In genomic region chr7:28356619-28357018, GRCh38 we compare ENCODE assay signal across 23 cellular contexts. TPM values are rescaled to one million over a fixed set of nuclear protein-coding genes. Genes with fewer than 3 reads are reported as not detected.
DNase-seq lines count a peak whose midpoint lies in the region; ATAC-seq and TF ChIP-seq lines count a peak whose summit lies in the region.
"Had no signal": no experiment of that assay in that cellular context is flagged by ENCODE, and none has a peak within 500 bp of the region (broad histone marks: within the 10 kb centered on the region; RNA-seq: fewer than 3 reads in every experiment).

No MANE protein-coding gene starts in this region.

- H3K9me3 ChIP-seq in heart left ventricle (no peaks in the 10 kb centered on the region), left ventricle myocardium inferior (replicated peaks) (no peaks in the 10 kb centered on the region), neural cell (ENCODE audit: low read length) (no peaks in the 10 kb centered on the region)
- H3K9me3 ChIP-seq: gastrocnemius medialis, left lung, testis had no signal

- intact Hi-C loops in heart left ventricle (cut with DNase I), result no loop called here
- intact Hi-C loops in left ventricle myocardium inferior (cut with micrococcal nuclease), result no loop called here

- H3K27ac Mint-ChIP-seq in stimulated activated memory B cell treated with anti-CD40 and anti-IgM and Interleukin-4, amounts not matched to agents 10 μg/mL and 1 μg/mL and 100 μg/mL, for 72 hours, result no peak overlapping the region
- H3K27ac Mint-ChIP-seq: activated CD4-positive, alpha-beta T cell treated with anti-CD3 and anti-CD28 coated beads, Interleukin-2, amount 10 ng/mL, durations not matched to agents 24 days and 14 days; activated naive CD8-positive, alpha-beta T cell treated with anti-CD3 and anti-CD28 coated beads, Interleukin-2, amount 50 U/mL, for 24 hours; mesothelial cell of epicardium had no signal

- no peaks in the 10 kb centered on the region for H4K20me1 ChIP-seq in neural cell (ENCODE audit: insufficient read depth)

- no peak for TF ChIP-seq EP300 in neural cell (conservative IDR thresholded peaks at IDR 0.05; ENCODE audit: poor library complexity, severe bottlenecking)

- TF ChIP-seq CTCF in heart left ventricle (IDR thresholded peaks at IDR 0.05) (no peak), left ventricle myocardium inferior (IDR thresholded peaks at IDR 0.05; ENCODE audit: borderline replicate concordance) (no peak), neural cell (IDR thresholded peaks at IDR 0.05; ENCODE audit: poor library complexity, severe bottlenecking) (no peak)

- no peaks in the 10 kb centered on the region for H3K36me3 ChIP-seq in heart left ventricle
- H3K36me3 ChIP-seq in left ventricle myocardium inferior, result no peaks in the 10 kb centered on the region
- no peaks in the 10 kb centered on the region for H3K36me3 ChIP-seq in neural cell (ENCODE audit: insufficient read depth, low read length)
- H3K36me3 ChIP-seq: gastrocnemius medialis, left lung had no signal

- peak overlapping the region in 2 of 12 donors; percentile 17 to 28 for H3K27ac ChIP-seq in heart left ventricle
- no peak overlapping the region for H3K27ac ChIP-seq in left ventricle myocardium inferior (replicated peaks)
- H3K27ac ChIP-seq in neural cell (ENCODE audit: low read length), result peak overlapping the region; percentile 89
- H3K27ac ChIP-seq: dorsolateral prefrontal cortex, gastrocnemius medialis, GM23248, left lung, testis had no signal

- H3K9me2 ChIP-seq in neural cell (ENCODE audit: insufficient read depth, low read length), result no peaks in the 10 kb centered on the region

- H3K27me3 Mint-ChIP-seq in stimulated activated memory B cell treated with anti-CD40 and anti-IgM and Interleukin-4, amounts not matched to agents 10 μg/mL and 1 μg/mL and 100 μg/mL, for 72 hours, result peaks cover 7% of the 10 kb centered on the region

- no peaks in the 10 kb centered on the region for H3K79me2 ChIP-seq in neural cell (replicated peaks; ENCODE audit: insufficient read depth, low read length)

- H3K4me3 Mint-ChIP-seq in stimulated activated memory B cell treated with anti-CD40 and anti-IgM and Interleukin-4, amounts not matched to agents 10 μg/mL and 1 μg/mL and 100 μg/mL, for 72 hours, result no peak overlapping the region
- H3K4me3 Mint-ChIP-seq: activated CD4-positive, alpha-beta T cell treated with anti-CD3 and anti-CD28 coated beads, Interleukin-2, amount 10 ng/mL, durations not matched to agents 24 days and 14 days; activated naive CD8-positive, alpha-beta T cell treated with anti-CD3 and anti-CD28 coated beads, Interleukin-2, amount 50 U/mL, for 24 hours; mesothelial cell of epicardium; naive thymus-derived CD4-positive, alpha-beta T cell had no signal

- WGBS in heart left ventricle, 4 donors, result 33 to 44% (median 39%) methylated on average over 8 of the region's 8 CpGs

- TF ChIP-seq POLR2A in heart left ventricle (IDR thresholded peaks at IDR 0.05), result no peak

- H3K4me1 Mint-ChIP-seq in stimulated activated memory B cell treated with anti-CD40 and anti-IgM and Interleukin-4, amounts not matched to agents 10 μg/mL and 1 μg/mL and 100 μg/mL, for 72 hours, result no peaks in the 10 kb centered on the region
- H3K4me1 Mint-ChIP-seq: activated CD4-positive, alpha-beta T cell treated with anti-CD3 and anti-CD28 coated beads, Interleukin-2, amount 10 ng/mL, durations not matched to agents 24 days and 14 days; mesothelial cell of epicardium had no signal

- no peaks in the 10 kb centered on the region for H3K9me3 Mint-ChIP-seq in stimulated activated memory B cell treated with anti-CD40 and anti-IgM and Interleukin-4, amounts not matched to agents 10 μg/mL and 1 μg/mL and 100 μg/mL, for 72 hours
- H3K9me3 Mint-ChIP-seq: activated CD4-positive, alpha-beta T cell treated with anti-CD3 and anti-CD28 coated beads, Interleukin-2, amount 10 ng/mL, durations not matched to agents 24 days and 14 days; activated naive CD8-positive, alpha-beta T cell treated with anti-CD3 and anti-CD28 coated beads, Interleukin-2, amount 50 U/mL, for 24 hours; mesothelial cell of epicardium had no signal

- H2AFZ ChIP-seq in neural cell (ENCODE audit: low read depth, low read length), result no peak overlapping the region
- H2AFZ ChIP-seq: GM23248 had no signal

- DNase-seq in heart left ventricle, result no peak
- DNase-seq in left ventricle myocardium inferior, result no peak
- peak; percentile 28 for DNase-seq in NCI-H2107 treated with DMSO at 0.1 percent for 48 hours (lab: John Stamatoyannopoulos, UW; ENCODE audit: unreplicated experiment)
- peak; percentile 76 for DNase-seq in SHP77 (lab: John Stamatoyannopoulos, UW)
- DNase-seq in NCI-H1694 (lab: John Stamatoyannopoulos, UW), result no peak
- DNase-seq: activated CD4-positive, alpha-beta T cell treated with anti-CD3 and anti-CD28 coated beads, Interleukin-2, amount 10 ng/mL, durations not matched to agents 24 days and 14 days; activated gamma-delta T cell treated with Interleukin-2 at 50 U/mL for 16 hours; activated naive CD8-positive, alpha-beta T cell treated with anti-CD3 and anti-CD28 coated beads, Interleukin-2, amount 50 U/mL, for 24 hours; activated T-cell treated with anti-CD3 and anti-CD28 coated beads, Interleukin-2, amount 50 U/mL, for 1 hour; dorsolateral prefrontal cortex; gastrocnemius medialis; GM23248; left lung; naive thymus-derived CD4-positive, alpha-beta T cell; PC-3; stimulated activated naive CD8-positive, alpha-beta T cell treated with anti-CD3 and anti-CD28 coated beads, Interleukin-15, Interleukin-2, amounts not matched to agents 100 U/mL and 50 U/mL, for 24 hours; T1000; testis had no signal

- TF ChIP-seq RAD21 in neural cell (conservative IDR thresholded peaks at IDR 0.05), result no peak

- H3K4me3 ChIP-seq in heart left ventricle (no peak overlapping the region), left ventricle myocardium inferior (no peak overlapping the region), neural cell (ENCODE audit: low read length) (peak overlapping the region; percentile 52)
- H3K4me3 ChIP-seq: dorsolateral prefrontal cortex, gastrocnemius medialis, GM23248, left lung, testis had no signal

- peak overlapping the region; percentile 8 for H3K9ac ChIP-seq in neural cell (ENCODE audit: low read length)
- H3K9ac ChIP-seq: GM23248 had no signal

- H3F3A ChIP-seq in neural cell (ENCODE audit: insufficient read depth, low read length, poor library complexity, severe bottlenecking), result peaks cover 9% of the 10 kb centered on the region

- H3K27me3 ChIP-seq in heart left ventricle (no peaks in the 10 kb centered on the region), left ventricle myocardium inferior (ENCODE audit: low read depth) (no peaks in the 10 kb centered on the region), neural cell (ENCODE audit: insufficient read depth, low read depth, low read length) (no peaks in the 10 kb centered on the region)
- H3K27me3 ChIP-seq: dorsolateral prefrontal cortex, gastrocnemius medialis, left lung, testis had no signal

- H3K4me1 ChIP-seq in heart left ventricle (peaks cover 0 to 20% (median 2%) of the 10 kb centered on the region in 12 donors), left ventricle myocardium inferior (peaks cover 20% of the 10 kb centered on the region)
- H3K4me1 ChIP-seq: gastrocnemius medialis, left lung, testis had no signal

- peak in 3 of 4 donors; percentile 50 to 63 (median 60) for ATAC-seq in heart left ventricle
- ATAC-seq in HG03135 (IDR thresholded peaks at IDR 0.05; ENCODE audit: unreplicated experiment), result no peak
- no peak for ATAC-seq in stimulated activated memory B cell treated with anti-CD40 and anti-IgM and Interleukin-4, amounts not matched to agents 10 μg/mL and 1 μg/mL and 100 μg/mL, for 72 hours
- ATAC-seq: activated naive CD8-positive, alpha-beta T cell treated with anti-CD3 and anti-CD28 coated beads, Interleukin-2, amount 50 U/mL, for 24 hours; gastrocnemius medialis; naive thymus-derived CD4-positive, alpha-beta T cell; PC-3; stimulated activated naive CD8-positive, alpha-beta T cell treated with anti-CD3 and anti-CD28 coated beads, Interleukin-15, Interleukin-2, amounts not matched to agents 100 U/mL and 50 U/mL, for 24 hours had no signal

- H3K4me2 ChIP-seq in neural cell (ENCODE audit: low read length), result no peak overlapping the region

- H3K36me3 Mint-ChIP-seq in stimulated activated memory B cell treated with anti-CD40 and anti-IgM and Interleukin-4, amounts not matched to agents 10 μg/mL and 1 μg/mL and 100 μg/mL, for 72 hours, result no peaks in the 10 kb centered on the region
- H3K36me3 Mint-ChIP-seq: mesothelial cell of epicardium; naive thymus-derived CD4-positive, alpha-beta T cell had no signal

TF ChIP-seq in neural cell, 6 proteins besides CTCF, POLR2A, EP300 and RAD21 (continues in another document):
- no peak for TF ChIP-seq TAF1 (IDR thresholded peaks at IDR 0.05; ENCODE audit: low read depth)
- no peak for TF ChIP-seq EZH2 (IDR thresholded peaks at IDR 0.05; ENCODE audit: borderline replicate concordance, insufficient read depth, low read length, poor library complexity, severe bottlenecking)
- TF ChIP-seq POLR2AphosphoS5 (IDR thresholded peaks at IDR 0.05), result no peak
- TF ChIP-seq, protein P1, sequence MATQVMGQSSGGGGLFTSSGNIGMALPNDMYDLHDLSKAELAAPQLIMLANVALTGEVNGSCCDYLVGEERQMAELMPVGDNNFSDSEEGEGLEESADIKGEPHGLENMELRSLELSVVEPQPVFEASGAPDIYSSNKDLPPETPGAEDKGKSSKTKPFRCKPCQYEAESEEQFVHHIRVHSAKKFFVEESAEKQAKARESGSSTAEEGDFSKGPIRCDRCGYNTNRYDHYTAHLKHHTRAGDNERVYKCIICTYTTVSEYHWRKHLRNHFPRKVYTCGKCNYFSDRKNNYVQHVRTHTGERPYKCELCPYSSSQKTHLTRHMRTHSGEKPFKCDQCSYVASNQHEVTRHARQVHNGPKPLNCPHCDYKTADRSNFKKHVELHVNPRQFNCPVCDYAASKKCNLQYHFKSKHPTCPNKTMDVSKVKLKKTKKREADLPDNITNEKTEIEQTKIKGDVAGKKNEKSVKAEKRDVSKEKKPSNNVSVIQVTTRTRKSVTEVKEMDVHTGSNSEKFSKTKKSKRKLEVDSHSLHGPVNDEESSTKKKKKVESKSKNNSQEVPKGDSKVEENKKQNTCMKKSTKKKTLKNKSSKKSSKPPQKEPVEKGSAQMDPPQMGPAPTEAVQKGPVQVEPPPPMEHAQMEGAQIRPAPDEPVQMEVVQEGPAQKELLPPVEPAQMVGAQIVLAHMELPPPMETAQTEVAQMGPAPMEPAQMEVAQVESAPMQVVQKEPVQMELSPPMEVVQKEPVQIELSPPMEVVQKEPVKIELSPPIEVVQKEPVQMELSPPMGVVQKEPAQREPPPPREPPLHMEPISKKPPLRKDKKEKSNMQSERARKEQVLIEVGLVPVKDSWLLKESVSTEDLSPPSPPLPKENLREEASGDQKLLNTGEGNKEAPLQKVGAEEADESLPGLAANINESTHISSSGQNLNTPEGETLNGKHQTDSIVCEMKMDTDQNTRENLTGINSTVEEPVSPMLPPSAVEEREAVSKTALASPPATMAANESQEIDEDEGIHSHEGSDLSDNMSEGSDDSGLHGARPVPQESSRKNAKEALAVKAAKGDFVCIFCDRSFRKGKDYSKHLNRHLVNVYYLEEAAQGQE (IDR thresholded peaks at IDR 0.05; ENCODE audit: borderline replicate concordance), result no peak

RNA-seq across cellular contexts. Expression of gene CREB5, which starts 55.7 kb away (rescaled TPM):
- 10 to 100 TPM in 5 of 9 donors, 1 to 10 TPM in 4; 7.6 to 38.7 (median 15.4) TPM for total RNA-seq in heart left ventricle
- 10 to 100 TPM; 12.3 to 15.2 TPM for polyA plus RNA-seq in heart left ventricle
- total RNA-seq in left ventricle myocardium inferior, result 9.8 TPM
- polyA plus RNA-seq in neural cell, result 3.2 and 3.7 TPM in 2 replicates
- polyA minus RNA-seq in neural cell, result 7.8 and 9.3 TPM in 2 replicates
- total RNA-seq: activated CD4-positive, alpha-beta T cell treated with anti-CD3 and anti-CD28 coated beads, Interleukin-2, amount 10 ng/mL, durations not matched to agents 24 days and 14 days; activated CD8-positive, alpha-beta memory T cell treated with anti-CD3 and anti-CD28 coated beads for 36 hours had no signal
- polyA plus RNA-seq: naive thymus-derived CD4-positive, alpha-beta T cell had no signal

Comparison
In these comparisons a context has a peak if more than half of its experiments do, and no peak if none do; other contexts are left out.
1. ATAC-seq: peak in heart left ventricle (3 of 4); none in HG03135 (single experiment) and stimulated activated memory B cell treated with anti-CD40 and anti-IgM and Interleukin-4, amounts not matched to agents 10 μg/mL and 1 μg/mL and 100 μg/mL, for 72 hours (single experiment).
2. DNase-seq: peak in NCI-H2107 treated with DMSO at 0.1 percent for 48 hours (single experiment) and SHP77 (2 of 2); none in heart left ventricle (0 of 5), left ventricle myocardium inferior (single experiment) and NCI-H1694 (single experiment).